In genomic region chr19:6109947-6110346, GRCh38 we compare ENCODE assay signal across 9 cellular contexts. TPM values are rescaled to one million over a fixed set of nuclear protein-coding genes. Genes with fewer than 3 reads are reported as not detected.
DNase-seq lines count a peak whose midpoint lies in the region; ATAC-seq and TF ChIP-seq lines count a peak whose summit lies in the region.
"Had no signal": no experiment of that assay in that cellular context is flagged by ENCODE, and none has a peak within 500 bp of the region (broad histone marks: within the 10 kb centered on the region; RNA-seq: fewer than 3 reads in every experiment).

No MANE protein-coding gene starts in this region.

- intact Hi-C loops in PC-3 (cut with micrococcal nuclease), result loop anchor here (1.0 to 2.0 kb wide), 3 partner anchors 17 to 206 kb away; partner anchors contain the start of gene VMAC
- intact Hi-C loops in esophagus muscularis mucosa (cut with DNase I), result loop anchor here (2.0 kb wide), 1 partner anchor 53 kb away; no protein-coding TSS in a partner anchor
- intact Hi-C loops in ovary (cut with DNase I), result loop anchor here (2.0 to 5.0 kb wide), 4 partner anchors 48 to 58 kb away; no protein-coding TSS in a partner anchor

- TF ChIP-seq CTCF in DOHH2 (IDR thresholded peaks at IDR 0.05; ENCODE audit: low read depth, low read length, poor library complexity, severe bottlenecking) (no peak), PC-3 (conservative IDR thresholded peaks at IDR 0.05; ENCODE audit: low read depth, low read length) (no peak), esophagus muscularis mucosa (IDR thresholded peaks at IDR 0.05) (no peak), ovary (IDR thresholded peaks at IDR 0.05) (no peak)

- H3K4me2 ChIP-seq in DOHH2 (ENCODE audit: low read length) (peak overlapping the region; percentile 83), PC-3 (ENCODE audit: low read length) (peak overlapping the region; percentile 96)

- H3K9me2 ChIP-seq in DOHH2 (replicated peaks; ENCODE audit: control insufficient read depth, low read length), result no peaks in the 10 kb centered on the region
- H3K9me2 ChIP-seq in PC-3 (replicated peaks; ENCODE audit: low read length), result no peaks in the 10 kb centered on the region

- H2AFZ ChIP-seq in PC-3 (ENCODE audit: low read length), result peak overlapping the region; percentile 75

- WGBS in esophagus muscularis mucosa, result 3% methylated on average over 6 of the region's 38 CpGs
- WGBS in ovary, 3 donors, result 0 to 1% (median 0%) methylated on average over 30 to 38 of the region's 38 CpGs

- H3K36me3 ChIP-seq in DOHH2 (ENCODE audit: control insufficient read depth, low read length) (no peaks in the 10 kb centered on the region), PC-3 (ENCODE audit: low read depth, low read length) (no peaks in the 10 kb centered on the region), esophagus muscularis mucosa (no peaks in the 10 kb centered on the region), ovary (no peaks in the 10 kb centered on the region)

- H3K27me3 ChIP-seq in DOHH2 (ENCODE audit: control insufficient read depth, low read length), result peaks cover 22% of the 10 kb centered on the region
- H3K27me3 ChIP-seq in PC-3 (ENCODE audit: low read length), result no peaks in the 10 kb centered on the region
- H3K27me3 ChIP-seq in esophagus muscularis mucosa, result no peaks in the 10 kb centered on the region
- no peaks in the 10 kb centered on the region for H3K27me3 ChIP-seq in ovary

- H4K20me1 ChIP-seq in DOHH2 (ENCODE audit: control insufficient read depth, insufficient read depth, low read depth, low read length), result no peaks in the 10 kb centered on the region
- H4K20me1 ChIP-seq in PC-3 (ENCODE audit: low read length), result no peaks in the 10 kb centered on the region

- H3K9ac ChIP-seq in PC-3 (ENCODE audit: low read length), result peak overlapping the region; percentile 63

- peak overlapping the region; percentile 74 for H3K4me3 ChIP-seq in DOHH2 (ENCODE audit: low read length)
- H3K4me3 ChIP-seq in PC-3 (ENCODE audit: low read length), result peak overlapping the region; percentile 70
- H3K4me3 ChIP-seq in esophagus muscularis mucosa, result peak overlapping the region; percentile 77 to 97 (median 96)
- H3K4me3 ChIP-seq in ovary, result peak overlapping the region; percentile 85

- H3K27ac ChIP-seq in DOHH2 (ENCODE audit: low read depth, low read length), result no peak overlapping the region
- no peak overlapping the region for H3K27ac ChIP-seq in PC-3 (ENCODE audit: low read length)
- peak overlapping the region; percentile 89 to 96 (median 91) for H3K27ac ChIP-seq in esophagus muscularis mucosa (replicated peaks in 1 of 4)
- peak overlapping the region in 1 of 2 donors; percentile 12 for H3K27ac ChIP-seq in ovary

- H3K9me3 ChIP-seq in DOHH2 (ENCODE audit: control insufficient read depth, insufficient read depth, low read length) (no peaks in the 10 kb centered on the region), PC-3 (ENCODE audit: low read length) (no peaks in the 10 kb centered on the region), esophagus muscularis mucosa (no peaks in the 10 kb centered on the region), ovary (no peaks in the 10 kb centered on the region)

- ATAC-seq in PC-3 (no peak), GM21390 (IDR thresholded peaks at IDR 0.05; ENCODE audit: unreplicated experiment) (no peak), HG02623 (IDR thresholded peaks at IDR 0.05; ENCODE audit: unreplicated experiment) (no peak)

- H3F3A ChIP-seq in DOHH2 (ENCODE audit: control insufficient read depth, insufficient read depth) (peaks cover 4% of the 10 kb centered on the region; the same call in 1 of the 2 replicates), PC-3 (ENCODE audit: low read length, unreplicated experiment) (peaks cover 5% of the 10 kb centered on the region)

- DNase-seq in PC-3 (no peak), esophagus muscularis mucosa (ENCODE audit: extremely low spot score) (no peak), ovary (peak in 2 of 5 donors; percentile 22 to 60), cortex of kidney (lab: John Stamatoyannopoulos, UW) (no peak), NCI-H187 treated with DMSO at 0.1 percent for 48 hours (lab: John Stamatoyannopoulos, UW) (no peak)

- TF ChIP-seq POLR2A in esophagus muscularis mucosa (IDR thresholded peaks at IDR 0.05; ENCODE audit: low read depth) (no peak), ovary (IDR thresholded peaks at IDR 0.05) (no peak)

- POLR2A ChIA-PET in PC-3 (lab: Charles Lee; ENCODE audit: unreplicated experiment), result no interaction called here

- CTCF ChIA-PET in PC-3 (lab: Charles Lee), result no interaction called here

- TF ChIP-seq EP300 in esophagus muscularis mucosa (IDR thresholded peaks at IDR 0.05), result no peak
- TF ChIP-seq EP300 in ovary (IDR thresholded peaks at IDR 0.05), result no peak

- H3K79me2 ChIP-seq in DOHH2 (ENCODE audit: control insufficient read depth, low read length) (no peaks in the 10 kb centered on the region), PC-3 (ENCODE audit: low read length) (no peaks in the 10 kb centered on the region)

- no TSS peak for BruUV-seq in PC-3 (replicated peaks; lab: Mats Ljungman, UMichigan)

- peaks cover 18% of the 10 kb centered on the region for H3K4me1 ChIP-seq in DOHH2 (ENCODE audit: control insufficient read depth, low read length)
- peaks cover 12% of the 10 kb centered on the region for H3K4me1 ChIP-seq in PC-3 (ENCODE audit: insufficient read depth, low read length)
- H3K4me1 ChIP-seq in esophagus muscularis mucosa, result peaks cover 11 to 39% (median 37%) of the 10 kb centered on the region in 4 donors
- H3K4me1 ChIP-seq in ovary (ENCODE audit: insufficient read depth), result no peaks in the 10 kb centered on the region

RNA-seq across cellular contexts. Expression of gene RFX2, which starts 0.4 kb away (rescaled TPM):
- total RNA-seq in PC-3 (2014; rRNA removed) (10.5 and 11.3 TPM in 2 replicates), esophagus muscularis mucosa (10 to 100 TPM; 25.5 to 49.9 (median 32.8) TPM), ovary (10 to 100 TPM in 6 of 7 donors, 1 to 10 TPM in 1; 9.7 to 31.2 (median 14.1) TPM)
- 10 to 100 TPM in 1 of 2 donors, 1 to 10 TPM in 1; 5.9 to 10.7 TPM for polyA plus RNA-seq in ovary

RNA-seq across cellular contexts. Expression of gene ACSBG2, which starts 25.5 kb away (rescaled TPM):
- not detected in 2 replicates for total RNA-seq in PC-3 (2014; rRNA removed)
- under 1 TPM; 0.42 to 0.86 (median 0.60) TPM for total RNA-seq in esophagus muscularis mucosa
- total RNA-seq in ovary, result not detected
- polyA plus RNA-seq in ovary, result under 1 TPM in 1 of 2 donors, not detected in 1; 0.37 TPM
- polyA plus RNA-seq: adipose tissue had no signal

Comparison
In these comparisons a context has a peak if more than half of its experiments do, and no peak if none do; other contexts are left out.
1. H3K27ac ChIP-seq: peak in esophagus muscularis mucosa (4 of 4); none in DOHH2 (single experiment) and PC-3 (single experiment).
2. Peak in every context shown above with its lines, with median percentiles within 50 percentile points of each other: H3K4me3 ChIP-seq.